1 cellular context compared by ENCODE assay signal in genomic region chr20:34064286-34064685, GRCh38.
TF ChIP-seq lines count a peak whose summit lies in the region.

No MANE protein-coding gene starts in this region.

TF ChIP-seq in K562, 482 proteins besides CTCF, POLR2A, EP300 and RAD21 (continues in another document):
- TF ChIP-seq CBFA2T3 (IDR thresholded peaks at IDR 0.05) = 0 out of 2 replicates have a peak, but pooled peaks have one; percentile 15
- TF ChIP-seq CBX2 (IDR thresholded peaks at IDR 0.05; ENCODE audit: insufficient read depth, low read length, poor library complexity, severe bottlenecking) = no peak
- TF ChIP-seq THRA (IDR thresholded peaks at IDR 0.05) = no peak
- TF ChIP-seq ZNF224 (CRISPR knock-in tag; IDR thresholded peaks at IDR 0.05) = no peak
- TF ChIP-seq, protein P1, sequence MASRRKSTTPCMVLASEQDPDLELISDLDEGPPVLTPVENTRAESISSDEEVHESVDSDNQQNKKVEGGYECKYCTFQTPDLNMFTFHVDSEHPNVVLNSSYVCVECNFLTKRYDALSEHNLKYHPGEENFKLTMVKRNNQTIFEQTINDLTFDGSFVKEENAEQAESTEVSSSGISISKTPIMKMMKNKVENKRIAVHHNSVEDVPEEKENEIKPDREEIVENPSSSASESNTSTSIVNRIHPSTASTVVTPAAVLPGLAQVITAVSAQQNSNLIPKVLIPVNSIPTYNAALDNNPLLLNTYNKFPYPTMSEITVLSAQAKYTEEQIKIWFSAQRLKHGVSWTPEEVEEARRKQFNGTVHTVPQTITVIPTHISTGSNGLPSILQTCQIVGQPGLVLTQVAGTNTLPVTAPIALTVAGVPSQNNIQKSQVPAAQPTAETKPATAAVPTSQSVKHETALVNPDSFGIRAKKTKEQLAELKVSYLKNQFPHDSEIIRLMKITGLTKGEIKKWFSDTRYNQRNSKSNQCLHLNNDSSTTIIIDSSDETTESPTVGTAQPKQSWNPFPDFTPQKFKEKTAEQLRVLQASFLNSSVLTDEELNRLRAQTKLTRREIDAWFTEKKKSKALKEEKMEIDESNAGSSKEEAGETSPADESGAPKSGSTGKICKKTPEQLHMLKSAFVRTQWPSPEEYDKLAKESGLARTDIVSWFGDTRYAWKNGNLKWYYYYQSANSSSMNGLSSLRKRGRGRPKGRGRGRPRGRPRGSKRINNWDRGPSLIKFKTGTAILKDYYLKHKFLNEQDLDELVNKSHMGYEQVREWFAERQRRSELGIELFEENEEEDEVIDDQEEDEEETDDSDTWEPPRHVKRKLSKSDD (conservative IDR thresholded peaks at IDR 0.05; ENCODE audit: low read length) = no peak
- TF ChIP-seq ZNF75A (CRISPR knock-in tag; IDR thresholded peaks at IDR 0.05) = no peak
- TF ChIP-seq, protein P2, sequence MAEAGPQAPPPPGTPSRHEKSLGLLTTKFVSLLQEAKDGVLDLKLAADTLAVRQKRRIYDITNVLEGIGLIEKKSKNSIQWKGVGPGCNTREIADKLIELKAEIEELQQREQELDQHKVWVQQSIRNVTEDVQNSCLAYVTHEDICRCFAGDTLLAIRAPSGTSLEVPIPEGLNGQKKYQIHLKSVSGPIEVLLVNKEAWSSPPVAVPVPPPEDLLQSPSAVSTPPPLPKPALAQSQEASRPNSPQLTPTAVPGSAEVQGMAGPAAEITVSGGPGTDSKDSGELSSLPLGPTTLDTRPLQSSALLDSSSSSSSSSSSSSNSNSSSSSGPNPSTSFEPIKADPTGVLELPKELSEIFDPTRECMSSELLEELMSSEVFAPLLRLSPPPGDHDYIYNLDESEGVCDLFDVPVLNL (CRISPR knock-in tag; IDR thresholded peaks at IDR 0.05; ENCODE audit: low read depth) = no peak
- TF ChIP-seq DNMT1 (IDR thresholded peaks at IDR 0.05) = no peak
- TF ChIP-seq NEUROD1 (IDR thresholded peaks at IDR 0.05; ENCODE audit: borderline replicate concordance, low read depth, low read length, partially characterized antibody) = no peak
- no peak for TF ChIP-seq HDAC1 (IDR thresholded peaks at IDR 0.05)
- TF ChIP-seq PRPF4 (IDR thresholded peaks at IDR 0.05; ENCODE audit: insufficient read depth, low read depth, low read length, poor library complexity, severe bottlenecking) = no peak
- no peak for TF ChIP-seq MAZ (CRISPR knock-in tag; conservative IDR thresholded peaks at IDR 0.05 in 1 of 2, IDR thresholded peaks at IDR 0.05 in 1 of 2)
- TF ChIP-seq CHD7 (IDR thresholded peaks at IDR 0.05; ENCODE audit: low read depth, low read length) = no peak
- TF ChIP-seq, protein P3, sequence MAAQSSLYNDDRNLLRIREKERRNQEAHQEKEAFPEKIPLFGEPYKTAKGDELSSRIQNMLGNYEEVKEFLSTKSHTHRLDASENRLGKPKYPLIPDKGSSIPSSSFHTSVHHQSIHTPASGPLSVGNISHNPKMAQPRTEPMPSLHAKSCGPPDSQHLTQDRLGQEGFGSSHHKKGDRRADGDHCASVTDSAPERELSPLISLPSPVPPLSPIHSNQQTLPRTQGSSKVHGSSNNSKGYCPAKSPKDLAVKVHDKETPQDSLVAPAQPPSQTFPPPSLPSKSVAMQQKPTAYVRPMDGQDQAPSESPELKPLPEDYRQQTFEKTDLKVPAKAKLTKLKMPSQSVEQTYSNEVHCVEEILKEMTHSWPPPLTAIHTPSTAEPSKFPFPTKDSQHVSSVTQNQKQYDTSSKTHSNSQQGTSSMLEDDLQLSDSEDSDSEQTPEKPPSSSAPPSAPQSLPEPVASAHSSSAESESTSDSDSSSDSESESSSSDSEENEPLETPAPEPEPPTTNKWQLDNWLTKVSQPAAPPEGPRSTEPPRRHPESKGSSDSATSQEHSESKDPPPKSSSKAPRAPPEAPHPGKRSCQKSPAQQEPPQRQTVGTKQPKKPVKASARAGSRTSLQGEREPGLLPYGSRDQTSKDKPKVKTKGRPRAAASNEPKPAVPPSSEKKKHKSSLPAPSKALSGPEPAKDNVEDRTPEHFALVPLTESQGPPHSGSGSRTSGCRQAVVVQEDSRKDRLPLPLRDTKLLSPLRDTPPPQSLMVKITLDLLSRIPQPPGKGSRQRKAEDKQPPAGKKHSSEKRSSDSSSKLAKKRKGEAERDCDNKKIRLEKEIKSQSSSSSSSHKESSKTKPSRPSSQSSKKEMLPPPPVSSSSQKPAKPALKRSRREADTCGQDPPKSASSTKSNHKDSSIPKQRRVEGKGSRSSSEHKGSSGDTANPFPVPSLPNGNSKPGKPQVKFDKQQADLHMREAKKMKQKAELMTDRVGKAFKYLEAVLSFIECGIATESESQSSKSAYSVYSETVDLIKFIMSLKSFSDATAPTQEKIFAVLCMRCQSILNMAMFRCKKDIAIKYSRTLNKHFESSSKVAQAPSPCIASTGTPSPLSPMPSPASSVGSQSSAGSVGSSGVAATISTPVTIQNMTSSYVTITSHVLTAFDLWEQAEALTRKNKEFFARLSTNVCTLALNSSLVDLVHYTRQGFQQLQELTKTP (IDR thresholded peaks at IDR 0.05; ENCODE audit: low read depth in 1 of 2, partially characterized antibody in 2 of 2) = no peak
- TF ChIP-seq BCL6 (CRISPR knock-in tag; IDR thresholded peaks at IDR 0.05) = no peak
- TF ChIP-seq ZNF3 (CRISPR knock-in tag; IDR thresholded peaks at IDR 0.05) = no peak
- no peak for TF ChIP-seq LARP7 (IDR thresholded peaks at IDR 0.05)
- TF ChIP-seq ZNF584 (CRISPR knock-in tag; IDR thresholded peaks at IDR 0.05; ENCODE audit: low read depth) = no peak
- no peak for TF ChIP-seq TAF7 (tag; IDR thresholded peaks at IDR 0.05)
- no peak for TF ChIP-seq LCOR (CRISPR knock-in tag; IDR thresholded peaks at IDR 0.05)
- TF ChIP-seq ZNF124 (CRISPR knock-in tag; IDR thresholded peaks at IDR 0.05) = no peak
- TF ChIP-seq ELF2 (CRISPR knock-in tag; IDR thresholded peaks at IDR 0.05) = no peak
- TF ChIP-seq DDX20 (tag; IDR thresholded peaks at IDR 0.05; ENCODE audit: low read depth) = no peak
- TF ChIP-seq, protein P4, sequence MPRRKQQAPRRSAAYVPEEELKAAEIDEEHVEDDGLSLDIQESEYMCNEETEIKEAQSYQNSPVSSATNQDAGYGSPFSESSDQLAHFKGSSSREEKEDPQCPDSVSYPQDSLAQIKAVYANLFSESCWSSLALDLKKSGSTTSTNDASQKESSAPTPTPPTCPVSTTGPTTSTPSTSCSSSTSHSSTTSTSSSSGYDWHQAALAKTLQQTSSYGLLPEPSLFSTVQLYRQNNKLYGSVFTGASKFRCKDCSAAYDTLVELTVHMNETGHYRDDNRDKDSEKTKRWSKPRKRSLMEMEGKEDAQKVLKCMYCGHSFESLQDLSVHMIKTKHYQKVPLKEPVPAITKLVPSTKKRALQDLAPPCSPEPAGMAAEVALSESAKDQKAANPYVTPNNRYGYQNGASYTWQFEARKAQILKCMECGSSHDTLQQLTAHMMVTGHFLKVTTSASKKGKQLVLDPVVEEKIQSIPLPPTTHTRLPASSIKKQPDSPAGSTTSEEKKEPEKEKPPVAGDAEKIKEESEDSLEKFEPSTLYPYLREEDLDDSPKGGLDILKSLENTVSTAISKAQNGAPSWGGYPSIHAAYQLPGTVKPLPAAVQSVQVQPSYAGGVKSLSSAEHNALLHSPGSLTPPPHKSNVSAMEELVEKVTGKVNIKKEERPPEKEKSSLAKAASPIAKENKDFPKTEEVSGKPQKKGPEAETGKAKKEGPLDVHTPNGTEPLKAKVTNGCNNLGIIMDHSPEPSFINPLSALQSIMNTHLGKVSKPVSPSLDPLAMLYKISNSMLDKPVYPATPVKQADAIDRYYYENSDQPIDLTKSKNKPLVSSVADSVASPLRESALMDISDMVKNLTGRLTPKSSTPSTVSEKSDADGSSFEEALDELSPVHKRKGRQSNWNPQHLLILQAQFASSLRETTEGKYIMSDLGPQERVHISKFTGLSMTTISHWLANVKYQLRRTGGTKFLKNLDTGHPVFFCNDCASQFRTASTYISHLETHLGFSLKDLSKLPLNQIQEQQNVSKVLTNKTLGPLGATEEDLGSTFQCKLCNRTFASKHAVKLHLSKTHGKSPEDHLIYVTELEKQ (CRISPR knock-in tag; IDR thresholded peaks at IDR 0.05) = no peak
- TF ChIP-seq, protein P5, sequence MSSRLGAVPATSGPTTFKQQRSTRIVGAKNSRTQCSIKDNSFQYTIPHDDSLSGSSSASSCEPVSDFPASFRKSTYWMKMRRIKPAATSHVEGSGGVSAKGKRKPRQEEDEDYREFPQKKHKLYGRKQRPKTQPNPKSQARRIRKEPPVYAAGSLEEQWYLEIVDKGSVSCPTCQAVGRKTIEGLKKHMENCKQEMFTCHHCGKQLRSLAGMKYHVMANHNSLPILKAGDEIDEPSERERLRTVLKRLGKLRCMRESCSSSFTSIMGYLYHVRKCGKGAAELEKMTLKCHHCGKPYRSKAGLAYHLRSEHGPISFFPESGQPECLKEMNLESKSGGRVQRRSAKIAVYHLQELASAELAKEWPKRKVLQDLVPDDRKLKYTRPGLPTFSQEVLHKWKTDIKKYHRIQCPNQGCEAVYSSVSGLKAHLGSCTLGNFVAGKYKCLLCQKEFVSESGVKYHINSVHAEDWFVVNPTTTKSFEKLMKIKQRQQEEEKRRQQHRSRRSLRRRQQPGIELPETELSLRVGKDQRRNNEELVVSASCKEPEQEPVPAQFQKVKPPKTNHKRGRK (tag; IDR thresholded peaks at IDR 0.05) = no peak
- TF ChIP-seq TARDBP (IDR thresholded peaks at IDR 0.05) = no peak
- no peak for TF ChIP-seq FUS (optimal IDR thresholded peaks at IDR 0.05; ENCODE audit: low read depth, low read length)
